1 cellular context compared by ENCODE assay signal in genomic region chr21:44487831-44488230, GRCh38.
TF ChIP-seq lines count a peak whose summit lies in the region.

No MANE protein-coding gene starts in this region.

TF ChIP-seq in GM12878, 131 proteins besides CTCF, POLR2A, EP300 and RAD21 (continued from another document):
- TF ChIP-seq E4F1 (IDR thresholded peaks at IDR 0.05; ENCODE audit: borderline replicate concordance, partially characterized antibody) (no peak), POLR2AphosphoS2 (IDR thresholded peaks at IDR 0.05; ENCODE audit: low read depth, low read length) (no peak), ZNF217 (IDR thresholded peaks at IDR 0.05) (no peak), SPI1 (IDR thresholded peaks at IDR 0.05; ENCODE audit: borderline replicate concordance, insufficient read depth, low read depth, low read length) (no peak), HDAC2 (IDR thresholded peaks at IDR 0.05) (no peak), RBBP5 (conservative IDR thresholded peaks at IDR 0.05) (no peak), ESRRA (IDR thresholded peaks at IDR 0.05; ENCODE audit: low read length) (no peak), ZSCAN29 (IDR thresholded peaks at IDR 0.05) (no peak), GATAD2B (conservative IDR thresholded peaks at IDR 0.05; ENCODE audit: low read depth) (no peak), YBX1 (IDR thresholded peaks at IDR 0.05) (no peak), NFXL1 (IDR thresholded peaks at IDR 0.05; ENCODE audit: borderline replicate concordance) (no peak), HDAC6 (IDR thresholded peaks at IDR 0.05; ENCODE audit: unreplicated experiment) (no peak)
